In the genomic region with DNA sequence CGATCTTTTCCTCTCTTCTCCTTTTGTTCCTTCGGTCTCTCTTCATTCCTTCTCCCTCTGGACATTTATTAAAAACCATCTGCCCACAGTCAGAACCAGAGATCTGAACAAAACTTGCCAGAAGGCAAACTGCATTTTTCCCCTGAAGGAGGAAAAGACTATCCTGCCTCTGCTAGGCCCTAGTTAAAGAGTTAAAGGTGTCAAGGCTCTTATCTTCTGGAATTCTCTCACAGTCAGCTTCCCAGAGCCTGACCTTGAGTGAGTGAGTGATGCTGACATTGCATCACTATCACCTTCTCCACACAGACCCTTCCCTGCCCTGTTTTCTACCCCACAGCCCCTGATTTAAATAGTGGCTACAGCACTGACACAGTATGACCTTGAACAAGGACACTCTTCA, we compare ENCODE assay signal across 28 cellular contexts. TPM values are rescaled to one million over a fixed set of nuclear protein-coding genes. Genes with fewer than 3 reads are reported as not detected.
"Had no signal": no experiment of that assay in that cellular context is flagged by ENCODE, and none has a peak within 500 bp of the region (broad histone marks: within the 10 kb centered on the region; RNA-seq: fewer than 3 reads in every experiment).

No MANE protein-coding gene starts in this region.

- H3K4me3 Mint-ChIP-seq: activated B cell treated with CpG ODN at 0.5 μM for 24 hours; activated CD4-positive, alpha-beta memory T cell treated with anti-CD3 and anti-CD28 coated beads for 36 hours; activated CD4-positive, alpha-beta T cell treated with anti-CD3 and anti-CD28 coated beads, Interleukin-2, amount 10 ng/mL, durations not matched to agents 7 days and 5 days; activated naive CD4-positive, alpha-beta T cell treated with anti-CD3 and anti-CD28 coated beads, Interleukin-2, amount 50 U/mL, for 24 hours; activated T-cell treated with anti-CD3 and anti-CD28 coated beads, Interleukin-2, amount 50 U/mL, for 24 hours; activated T-helper 1 cell treated with anti-CD3 and anti-CD28 coated beads, Interleukin-12 subunit alpha, Interleukin-12 subunit beta, Interleukin-2, Interleukin-4 antibody, amounts not matched to agents 30 ng/mL and 10 ng/mL and 1 ng/mL, durations not matched to agents 14 hours and 24 hours and 36 hours; T-helper 17 cell had no signal

- H3K9me3 Mint-ChIP-seq: activated CD4-positive, alpha-beta memory T cell treated with anti-CD3 and anti-CD28 coated beads for 36 hours; activated CD4-positive, alpha-beta T cell treated with anti-CD3 and anti-CD28 coated beads, Interleukin-2, amount 10 ng/mL, durations not matched to agents 7 days and 5 days; activated naive CD4-positive, alpha-beta T cell treated with anti-CD3 and anti-CD28 coated beads, Interleukin-2, amount 50 U/mL, for 24 hours; activated T-cell treated with anti-CD3 and anti-CD28 coated beads, Interleukin-2, amount 50 U/mL, for 24 hours; activated T-helper 1 cell treated with anti-CD3 and anti-CD28 coated beads, Interleukin-12 subunit alpha, Interleukin-12 subunit beta, Interleukin-2, Interleukin-4 antibody, amounts not matched to agents 30 ng/mL and 10 ng/mL and 1 ng/mL, durations not matched to agents 14 hours and 24 hours and 36 hours had no signal

- H3K36me3 ChIP-seq: Peyer's patch had no signal

- H3K27ac Mint-ChIP-seq: activated B cell treated with CpG ODN at 0.5 μM for 24 hours; activated CD4-positive, alpha-beta memory T cell treated with anti-CD3 and anti-CD28 coated beads for 36 hours; activated CD4-positive, alpha-beta T cell treated with anti-CD3 and anti-CD28 coated beads, Interleukin-2, amount 10 ng/mL, durations not matched to agents 7 days and 5 days; activated naive CD4-positive, alpha-beta T cell treated with anti-CD3 and anti-CD28 coated beads, Interleukin-2, amount 50 U/mL, for 24 hours; activated T-cell treated with anti-CD3 and anti-CD28 coated beads, Interleukin-2, amount 50 U/mL, for 24 hours; activated T-helper 1 cell treated with anti-CD3 and anti-CD28 coated beads, Interleukin-12 subunit alpha, Interleukin-12 subunit beta, Interleukin-2, Interleukin-4 antibody, amounts not matched to agents 30 ng/mL and 10 ng/mL and 1 ng/mL, durations not matched to agents 14 hours and 24 hours and 36 hours; T-helper 17 cell had no signal

- H3K27me3 ChIP-seq: Peyer's patch had no signal

- H3K9me3 ChIP-seq: Peyer's patch had no signal

- H3K9ac ChIP-seq: KMS-11 had no signal

- H3K4me1 ChIP-seq: Peyer's patch had no signal

- H3K36me3 Mint-ChIP-seq: activated CD4-positive, alpha-beta memory T cell treated with anti-CD3 and anti-CD28 coated beads for 36 hours; activated naive CD4-positive, alpha-beta T cell treated with anti-CD3 and anti-CD28 coated beads, Interleukin-2, amount 50 U/mL, for 24 hours had no signal

- H3K4me3 ChIP-seq: Peyer's patch had no signal

- H3K4me2 ChIP-seq: KMS-11 had no signal

- H3K27ac ChIP-seq: KMS-11, Peyer's patch, RWPE1 had no signal

- ATAC-seq: T-helper 17 cell had no signal

- DNase-seq: activated B cell treated with CpG ODN at 0.5 μM for 24 hours; activated CD4-positive, alpha-beta memory T cell treated with anti-CD3 and anti-CD28 coated beads for 36 hours; activated CD4-positive, alpha-beta T cell treated with anti-CD3 and anti-CD28 coated beads for 1 hour; activated CD4-positive, alpha-beta T cell treated with anti-CD3 and anti-CD28 coated beads, Interleukin-2, amount 10 ng/mL, durations not matched to agents 7 days and 5 days; activated effector memory CD4-positive, alpha-beta T cell treated with Interleukin-2 at 50 U/mL for 16 hours; activated naive CD4-positive, alpha-beta T cell; activated T-cell treated with anti-CD3 and anti-CD28 coated beads, Interleukin-2, amount 50 U/mL, for 24 hours; aorta; cerebellar nuclear complex; NCI-H1092; NCI-H1694; NCI-H2029; NCI-H2107; NCI-H2171 treated with DMSO at 0.1 percent for 48 hours; NCI-H226; NCI-H526 treated with DMSO at 0.1 percent for 48 hours; NCI-H82; NK-92 treated with Interleukin-12 subunit alpha and Interleukin-12 subunit beta, amount 100 ng/mL, for 24 hours; Peyer's patch; SHP77 treated with DMSO at 0.1 percent for 48 hours; T-helper 17 cell; T-helper 9 cell had no signal

- H3K4me1 Mint-ChIP-seq: activated B cell treated with CpG ODN at 0.5 μM for 24 hours; activated CD4-positive, alpha-beta T cell treated with anti-CD3 and anti-CD28 coated beads, Interleukin-2, amount 10 ng/mL, durations not matched to agents 7 days and 5 days; activated naive CD4-positive, alpha-beta T cell treated with anti-CD3 and anti-CD28 coated beads, Interleukin-2, amount 50 U/mL, for 24 hours; T-helper 17 cell had no signal

RNA-seq across cellular contexts. Expression of gene FRMPD2, which starts 16.4 kb away (rescaled TPM):
- total RNA-seq: activated B cell treated with CpG ODN at 0.5 μM for 24 hours; activated CD4-positive, alpha-beta memory T cell treated with anti-CD3 and anti-CD28 coated beads for 36 hours; activated CD4-positive, alpha-beta T cell treated with anti-CD3 and anti-CD28 coated beads, Interleukin-2, amount 10 ng/mL, durations not matched to agents 7 days and 5 days; activated T-helper 1 cell treated with anti-CD3 and anti-CD28 coated beads, Interleukin-12 subunit alpha, Interleukin-12 subunit beta, Interleukin-2, Interleukin-4 antibody, amounts not matched to agents 30 ng/mL and 10 ng/mL and 1 ng/mL, durations not matched to agents 14 hours and 24 hours and 36 hours; aorta; NCI-H460; Peyer's patch; SK-MEL-5 had no signal
- polyA plus RNA-seq: aorta had no signal
